Comparison of ENCODE assay signal across 1 cellular context in genomic region chr12:104292872-104293794, GRCh38.
TF ChIP-seq lines count a peak whose summit lies in the region.

No MANE protein-coding gene starts in this region.

TF ChIP-seq in A549, 52 proteins besides CTCF, POLR2A, EP300 and RAD21 (continued from another document):
- TF ChIP-seq REST (IDR thresholded peaks at IDR 0.05) (no peak; the same call in 1 of the 2 replicates), CBX2 (IDR thresholded peaks at IDR 0.05; ENCODE audit: borderline replicate concordance, low read depth) (no peak), ELK1 (IDR thresholded peaks at IDR 0.05; ENCODE audit: low read depth, low read length) (no peak), ZNF302 (CRISPR knock-in tag; IDR thresholded peaks at IDR 0.05) (no peak), JUNB (IDR thresholded peaks at IDR 0.05) (no peak), ZSCAN20 (CRISPR knock-in tag; IDR thresholded peaks at IDR 0.05) (no peak), RFX5 (IDR thresholded peaks at IDR 0.05) (no peak), HEYL (CRISPR knock-in tag; IDR thresholded peaks at IDR 0.05) (no peak), HOXB5 (CRISPR knock-in tag; IDR thresholded peaks at IDR 0.05) (no peak), HOXB13 (CRISPR knock-in tag; IDR thresholded peaks at IDR 0.05; ENCODE audit: low read depth) (no peak), NPAS2 (CRISPR knock-in tag; IDR thresholded peaks at IDR 0.05; ENCODE audit: borderline replicate concordance) (no peak), POLR2AphosphoS2 (conservative IDR thresholded peaks at IDR 0.05; ENCODE audit: low read length) (peak; percentile 94), JUN (IDR thresholded peaks at IDR 0.05) (peak; percentile 20 to 46; a peak in 1 of 5 replicates), MAZ (IDR thresholded peaks at IDR 0.05; ENCODE audit: borderline replicate concordance, low read depth, low read length) (no peak), HOXA7 (CRISPR knock-in tag; IDR thresholded peaks at IDR 0.05) (peak; percentile 88), TFCP2L1 (CRISPR knock-in tag; IDR thresholded peaks at IDR 0.05) (peak; percentile 92), CBX8 (IDR thresholded peaks at IDR 0.05) (no peak), PHF8 (IDR thresholded peaks at IDR 0.05; ENCODE audit: borderline replicate concordance, low read depth) (no peak), ZFP36 (IDR thresholded peaks at IDR 0.05; ENCODE audit: borderline replicate concordance, partially characterized antibody) (no peak), RNF2 (IDR thresholded peaks at IDR 0.05; ENCODE audit: borderline replicate concordance, low read depth) (no peak), EHF (CRISPR knock-in tag; IDR thresholded peaks at IDR 0.05) (peak; percentile 74; the same call in 1 of the 2 replicates), MYC (IDR thresholded peaks at IDR 0.05; ENCODE audit: borderline replicate concordance, low read length) (no peak), ESRRA (IDR thresholded peaks at IDR 0.05; ENCODE audit: borderline replicate concordance, low read length) (no peak), FOSB (CRISPR knock-in tag; IDR thresholded peaks at IDR 0.05) (peak; percentile 90; the same call in 1 of the 2 replicates), RARB (CRISPR knock-in tag; IDR thresholded peaks at IDR 0.05) (peak; percentile 88), BHLHE40 (IDR thresholded peaks at IDR 0.05; ENCODE audit: low read depth, low read length) (no peak), USF2 (IDR thresholded peaks at IDR 0.05) (no peak), RCOR1 (IDR thresholded peaks at IDR 0.05; ENCODE audit: low read depth, low read length) (no peak), SREBF2 (IDR thresholded peaks at IDR 0.05) (no peak), CEBPB (IDR thresholded peaks at IDR 0.05) (no peak), MAFK (IDR thresholded peaks at IDR 0.05; ENCODE audit: partially characterized antibody) (no peak), NFE2L2 (conservative IDR thresholded peaks at IDR 0.05; ENCODE audit: low read length) (no peak), NR3C1 (IDR thresholded peaks at IDR 0.05) (no peak), HDAC2 (IDR thresholded peaks at IDR 0.05) (no peak), KDM1A (IDR thresholded peaks at IDR 0.05; ENCODE audit: low read depth) (no peak), GATA3 (IDR thresholded peaks at IDR 0.05; ENCODE audit: borderline replicate concordance) (no peak), EHMT2 (IDR thresholded peaks at IDR 0.05; ENCODE audit: low read depth) (no peak), CHD4 (IDR thresholded peaks at IDR 0.05; ENCODE audit: borderline replicate concordance) (no peak), FOSL2 (IDR thresholded peaks at IDR 0.05) (no peak), FOSL2 (CRISPR knock-in tag; IDR thresholded peaks at IDR 0.05) (no peak; the same call in 1 of the 2 replicates), ZC3H11A (IDR thresholded peaks at IDR 0.05) (no peak), KDM5A (IDR thresholded peaks at IDR 0.05) (no peak), TP53 (CRISPR knock-in tag; IDR thresholded peaks at IDR 0.05) (peak; percentile 93), FOXS1 (CRISPR knock-in tag; IDR thresholded peaks at IDR 0.05) (no peak)
- TF ChIP-seq, protein P1, sequence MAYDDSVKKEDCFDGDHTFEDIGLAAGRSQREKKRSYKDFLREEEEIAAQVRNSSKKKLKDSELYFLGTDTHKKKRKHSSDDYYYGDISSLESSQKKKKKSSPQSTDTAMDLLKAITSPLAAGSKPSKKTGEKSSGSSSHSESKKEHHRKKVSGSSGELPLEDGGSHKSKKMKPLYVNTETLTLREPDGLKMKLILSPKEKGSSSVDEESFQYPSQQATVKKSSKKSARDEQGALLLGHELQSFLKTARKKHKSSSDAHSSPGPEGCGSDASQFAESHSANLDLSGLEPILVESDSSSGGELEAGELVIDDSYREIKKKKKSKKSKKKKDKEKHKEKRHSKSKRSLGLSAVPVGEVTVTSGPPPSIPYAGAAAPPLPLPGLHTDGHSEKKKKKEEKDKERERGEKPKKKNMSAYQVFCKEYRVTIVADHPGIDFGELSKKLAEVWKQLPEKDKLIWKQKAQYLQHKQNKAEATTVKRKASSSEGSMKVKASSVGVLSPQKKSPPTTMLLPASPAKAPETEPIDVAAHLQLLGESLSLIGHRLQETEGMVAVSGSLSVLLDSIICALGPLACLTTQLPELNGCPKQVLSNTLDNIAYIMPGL (CRISPR knock-in tag; IDR thresholded peaks at IDR 0.05; ENCODE audit: borderline replicate concordance) = peak; percentile 91
- TF ChIP-seq, protein P2, sequence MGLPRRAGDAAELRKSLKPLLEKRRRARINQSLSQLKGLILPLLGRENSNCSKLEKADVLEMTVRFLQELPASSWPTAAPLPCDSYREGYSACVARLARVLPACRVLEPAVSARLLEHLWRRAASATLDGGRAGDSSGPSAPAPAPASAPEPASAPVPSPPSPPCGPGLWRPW (IDR thresholded peaks at IDR 0.05) = no peak
- TF ChIP-seq, protein P3, sequence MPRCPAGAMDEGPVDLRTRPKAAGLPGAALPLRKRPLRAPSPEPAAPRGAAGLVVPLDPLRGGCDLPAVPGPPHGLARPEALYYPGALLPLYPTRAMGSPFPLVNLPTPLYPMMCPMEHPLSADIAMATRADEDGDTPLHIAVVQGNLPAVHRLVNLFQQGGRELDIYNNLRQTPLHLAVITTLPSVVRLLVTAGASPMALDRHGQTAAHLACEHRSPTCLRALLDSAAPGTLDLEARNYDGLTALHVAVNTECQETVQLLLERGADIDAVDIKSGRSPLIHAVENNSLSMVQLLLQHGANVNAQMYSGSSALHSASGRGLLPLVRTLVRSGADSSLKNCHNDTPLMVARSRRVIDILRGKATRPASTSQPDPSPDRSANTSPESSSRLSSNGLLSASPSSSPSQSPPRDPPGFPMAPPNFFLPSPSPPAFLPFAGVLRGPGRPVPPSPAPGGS (IDR thresholded peaks at IDR 0.05) = no peak
- TF ChIP-seq, protein P4, sequence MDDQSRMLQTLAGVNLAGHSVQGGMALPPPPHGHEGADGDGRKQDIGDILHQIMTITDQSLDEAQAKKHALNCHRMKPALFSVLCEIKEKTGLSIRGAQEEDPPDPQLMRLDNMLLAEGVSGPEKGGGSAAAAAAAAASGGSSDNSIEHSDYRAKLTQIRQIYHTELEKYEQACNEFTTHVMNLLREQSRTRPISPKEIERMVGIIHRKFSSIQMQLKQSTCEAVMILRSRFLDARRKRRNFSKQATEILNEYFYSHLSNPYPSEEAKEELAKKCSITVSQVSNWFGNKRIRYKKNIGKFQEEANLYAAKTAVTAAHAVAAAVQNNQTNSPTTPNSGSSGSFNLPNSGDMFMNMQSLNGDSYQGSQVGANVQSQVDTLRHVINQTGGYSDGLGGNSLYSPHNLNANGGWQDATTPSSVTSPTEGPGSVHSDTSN (IDR thresholded peaks at IDR 0.05) = no peak
- TF ChIP-seq, protein P5, sequence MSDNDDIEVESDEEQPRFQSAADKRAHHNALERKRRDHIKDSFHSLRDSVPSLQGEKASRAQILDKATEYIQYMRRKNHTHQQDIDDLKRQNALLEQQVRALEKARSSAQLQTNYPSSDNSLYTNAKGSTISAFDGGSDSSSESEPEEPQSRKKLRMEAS (IDR thresholded peaks at IDR 0.05) = no peak
- TF ChIP-seq, protein P6, sequence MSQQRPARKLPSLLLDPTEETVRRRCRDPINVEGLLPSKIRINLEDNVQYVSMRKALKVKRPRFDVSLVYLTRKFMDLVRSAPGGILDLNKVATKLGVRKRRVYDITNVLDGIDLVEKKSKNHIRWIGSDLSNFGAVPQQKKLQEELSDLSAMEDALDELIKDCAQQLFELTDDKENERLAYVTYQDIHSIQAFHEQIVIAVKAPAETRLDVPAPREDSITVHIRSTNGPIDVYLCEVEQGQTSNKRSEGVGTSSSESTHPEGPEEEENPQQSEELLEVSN (IDR thresholded peaks at IDR 0.05; ENCODE audit: borderline replicate concordance, low read depth) = no peak
- TF ChIP-seq, protein P7, sequence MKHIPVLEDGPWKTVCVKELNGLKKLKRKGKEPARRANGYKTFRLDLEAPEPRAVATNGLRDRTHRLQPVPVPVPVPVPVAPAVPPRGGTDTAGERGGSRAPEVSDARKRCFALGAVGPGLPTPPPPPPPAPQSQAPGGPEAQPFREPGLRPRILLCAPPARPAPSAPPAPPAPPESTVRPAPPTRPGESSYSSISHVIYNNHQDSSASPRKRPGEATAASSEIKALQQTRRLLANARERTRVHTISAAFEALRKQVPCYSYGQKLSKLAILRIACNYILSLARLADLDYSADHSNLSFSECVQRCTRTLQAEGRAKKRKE (CRISPR knock-in tag; IDR thresholded peaks at IDR 0.05; ENCODE audit: low read depth) = no peak
